8 cellular contexts compared by ENCODE assay signal in genomic region chr2:201127570-201127969, GRCh38. TPM values are rescaled to one million over a fixed set of nuclear protein-coding genes. Genes with fewer than 3 reads are reported as not detected.
DNase-seq lines count a peak whose midpoint lies in the region; ATAC-seq, FAIRE-seq and TF ChIP-seq lines count a peak whose summit lies in the region.

No MANE protein-coding gene starts in this region.

- H4K8ac ChIP-seq in mesenchymal stem cell (ENCODE audit: low read length): peak overlapping the region; percentile 35

- H3K4me1 Mint-ChIP-seq in T-helper 2 cell treated with Interferon-gamma antibody and Interleukin-4, amounts not matched to agents 5 μg/mL and 100 μg/mL, for 36 hours (ENCODE audit: low read depth): peaks cover 80% of the 10 kb centered on the region

- peak; percentile 74 for ATAC-seq in thoracic aorta (ENCODE audit: insufficient number of reproducible peaks, low FRiP score, low read depth)

- H3K4me3 Mint-ChIP-seq in T-helper 2 cell treated with Interferon-gamma antibody and Interleukin-4, amounts not matched to agents 5 μg/mL and 100 μg/mL, for 36 hours: peak overlapping the region; percentile 94

- peak overlapping the region in 1 of 2 experiments; percentile 96 for H2BK12ac ChIP-seq in mesenchymal stem cell (ENCODE audit: low read length in 2 of 2)

- H3K9ac ChIP-seq in mesenchymal stem cell (ENCODE audit: low read length): peak overlapping the region; percentile 80

- peaks cover 47% of the 10 kb centered on the region for H3K36me3 Mint-ChIP-seq in T-helper 2 cell treated with Interferon-gamma antibody and Interleukin-4, amounts not matched to agents 5 μg/mL and 100 μg/mL, for 36 hours (ENCODE audit: low read depth)

- peaks cover 33% of the 10 kb centered on the region for H3K4me1 ChIP-seq in mesenchymal stem cell (ENCODE audit: control insufficient read depth, insufficient read depth, low read depth, low read length)
- peaks cover 86 to 90% of the 10 kb centered on the region in 2 donors for H3K4me1 ChIP-seq in thoracic aorta (ENCODE audit: control insufficient read depth in 1 of 2, low read depth in 2 of 2)
- peaks cover 29% of the 10 kb centered on the region for H3K4me1 ChIP-seq in HAP-1

- no peak for TF ChIP-seq CTCF in choroid plexus epithelial cell (conservative IDR thresholded peaks at IDR 0.05; ENCODE audit: low read depth, low read length)
- no peak for TF ChIP-seq CTCF in thoracic aorta (IDR thresholded peaks at IDR 0.05)

- no peaks in the 10 kb centered on the region for H3K27me3 Mint-ChIP-seq in T-helper 2 cell treated with Interferon-gamma antibody and Interleukin-4, amounts not matched to agents 5 μg/mL and 100 μg/mL, for 36 hours (ENCODE audit: low read depth)

- no peak overlapping the region for H3K23ac ChIP-seq in mesenchymal stem cell (ENCODE audit: low read length in 2 of 2)

- peak overlapping the region in 1 of 2 experiments; percentile 32 for H3K4ac ChIP-seq in mesenchymal stem cell (ENCODE audit: low read depth in 1 of 2, low read length in 2 of 2)

- peak overlapping the region; percentile 97 for H2AK5ac ChIP-seq in mesenchymal stem cell (ENCODE audit: low read length, severe bottlenecking)

- in situ Hi-C loops in KBM-7 (cut with MboI; ENCODE audit: low pct_unique_long_range_greater_than_20kb, low sequenced_read_pairs) (no loop called here), HAP-1 (cut with MboI; ENCODE audit: low sequenced_read_pairs) (no loop called here)

- TF ChIP-seq POLR2A in GM12891 (IDR thresholded peaks at IDR 0.05; ENCODE audit: low read depth, low read length): peak; percentile 54; the same call in 1 of the 2 replicates

- H3K27me3 ChIP-seq in mesenchymal stem cell (ENCODE audit: control insufficient read depth in 1 of 2, insufficient read depth in 1 of 2, low read length in 2 of 2): no peaks in the 10 kb centered on the region
- no peaks in the 10 kb centered on the region for H3K27me3 ChIP-seq in thoracic aorta (replicated peaks; ENCODE audit: insufficient read depth)
- no peaks in the 10 kb centered on the region for H3K27me3 ChIP-seq in HAP-1 (ENCODE audit: low read depth)

- no peak overlapping the region for H4K91ac ChIP-seq in mesenchymal stem cell (ENCODE audit: low read length)

- peak overlapping the region; percentile 42 for H2BK120ac ChIP-seq in mesenchymal stem cell (ENCODE audit: low read depth, low read length)

- no peak overlapping the region for H3K14ac ChIP-seq in mesenchymal stem cell (ENCODE audit: low read length in 2 of 2)

- H3K36me3 ChIP-seq in mesenchymal stem cell (ENCODE audit: control insufficient read depth in 1 of 2, insufficient read depth in 2 of 2, low read depth in 1 of 2, low read length in 2 of 2): peaks cover 0 to 6% of the 10 kb centered on the region in 2 experiments
- no peaks in the 10 kb centered on the region for H3K36me3 ChIP-seq in thoracic aorta
- peaks cover 1% of the 10 kb centered on the region for H3K36me3 ChIP-seq in HAP-1 (replicated peaks)

- peaks cover 2% of the 10 kb centered on the region for H3K79me1 ChIP-seq in mesenchymal stem cell (replicated peaks; ENCODE audit: low read length, poor library complexity, severe bottlenecking)

- peak overlapping the region; percentile 90 for H3K27ac Mint-ChIP-seq in T-helper 2 cell treated with Interferon-gamma antibody and Interleukin-4, amounts not matched to agents 5 μg/mL and 100 μg/mL, for 36 hours

- H3K4me3 ChIP-seq in choroid plexus epithelial cell (ENCODE audit: low read depth, low read length): no peak overlapping the region
- H3K4me3 ChIP-seq in mesenchymal stem cell (ENCODE audit: insufficient read depth in 1 of 2, low read depth in 1 of 2, low read length in 2 of 2): peak overlapping the region in 1 of 2 experiments; percentile 61
- peak overlapping the region; percentile 60 for H3K4me3 ChIP-seq in thoracic aorta
- no peak overlapping the region for H3K4me3 ChIP-seq in HAP-1

- H3K18ac ChIP-seq in mesenchymal stem cell (ENCODE audit: low read depth in 1 of 2, low read length in 2 of 2): peak overlapping the region in 1 of 2 experiments; percentile 85

- no peak overlapping the region for H2AFZ ChIP-seq in mesenchymal stem cell (ENCODE audit: low read depth, low read length)

- WGBS in mesenchymal stem cell: 77% methylated on average over 5 of the region's 5 CpGs

- no peaks in the 10 kb centered on the region for H3K9me3 Mint-ChIP-seq in T-helper 2 cell treated with Interferon-gamma antibody and Interleukin-4, amounts not matched to agents 5 μg/mL and 100 μg/mL, for 36 hours

- H2BK5ac ChIP-seq in mesenchymal stem cell (ENCODE audit: low read depth, low read length, poor library complexity, severe bottlenecking): peak overlapping the region; percentile 33

- no peaks in the 10 kb centered on the region for H3K9me3 ChIP-seq in mesenchymal stem cell (ENCODE audit: control insufficient read depth, low read length)
- H3K9me3 ChIP-seq in thoracic aorta: no peaks in the 10 kb centered on the region
- H3K9me3 ChIP-seq in HAP-1: no peaks in the 10 kb centered on the region

- no peak overlapping the region for H3K4me2 ChIP-seq in mesenchymal stem cell (ENCODE audit: low read length, poor library complexity, severe bottlenecking)

- no peak overlapping the region for H2BK15ac ChIP-seq in mesenchymal stem cell (ENCODE audit: low read depth, poor library complexity, severe bottlenecking)

- DNase-seq in GM12891 (ENCODE audit: insufficient read length, low spot score) (no peak), choroid plexus epithelial cell (ENCODE audit: low read depth) (peak; percentile 74), mesenchymal stem cell (no peak), thoracic aorta (ENCODE audit: low spot score) (no peak), KBM-7 (no peak), COR-L47 (lab: John Stamatoyannopoulos, UW) (no peak), HAP-1 (ENCODE audit: low spot score in 2 of 2) (no peak)
- peak; percentile 60 for DNase-seq in T-helper 2 cell treated with Interferon-gamma antibody and Interleukin-4, amounts not matched to agents 5 μg/mL and 100 μg/mL, for 36 hours (ENCODE audit: low spot score)

- FAIRE-seq in GM12891 (lab: Jason Lieb, UNC): peak; percentile 51

- peak overlapping the region; percentile 96 for H3K27ac ChIP-seq in mesenchymal stem cell (ENCODE audit: low read length, poor library complexity, severe bottlenecking)
- peak overlapping the region; percentile 64 to 83 for H3K27ac ChIP-seq in thoracic aorta

TF ChIP-seq in GM12891, 5 proteins besides CTCF, POLR2A, EP300 and RAD21:
- TF ChIP-seq PAX5 (IDR thresholded peaks at IDR 0.05; ENCODE audit: insufficient read depth, low read length, severe bottlenecking): no peak
- no peak for TF ChIP-seq POU2F2 (IDR thresholded peaks at IDR 0.05; ENCODE audit: low read depth, low read length)
- no peak for TF ChIP-seq SPI1 (IDR thresholded peaks at IDR 0.05; ENCODE audit: low read depth, low read length)
- TF ChIP-seq TAF1 (IDR thresholded peaks at IDR 0.05; ENCODE audit: low read depth, low read length): peak; percentile 43; the same call in 1 of the 2 replicates
- TF ChIP-seq POLR2AphosphoS5 (IDR thresholded peaks at IDR 0.05; ENCODE audit: low read depth, low read length): no peak

RNA-seq across cellular contexts. Expression of gene CFLAR, which starts 11.6 kb away (rescaled TPM):
- polyA plus RNA-seq in GM12891 (2012; ENCODE audit: low read depth, missing spikeins): 139 TPM
- 25.5 TPM for polyA plus RNA-seq in mesenchymal stem cell (2013, experiment 1 of 2)
- polyA plus RNA-seq in mesenchymal stem cell (2013, experiment 2 of 2): 25.2 TPM
- total RNA-seq in thoracic aorta: 100 to 1,000 TPM; 165 to 315 TPM

RNA-seq across cellular contexts. Expression of gene CASP10, which starts 55.4 kb away (rescaled TPM):
- 3.9 TPM for polyA plus RNA-seq in GM12891 (2012; ENCODE audit: low read depth, missing spikeins)
- 0.47 TPM for polyA plus RNA-seq in mesenchymal stem cell (2013, experiment 1 of 2)
- polyA plus RNA-seq in mesenchymal stem cell (2013, experiment 2 of 2): 0.53 TPM
- 10 to 100 TPM; 10.3 to 12.3 TPM for total RNA-seq in thoracic aorta

RNA-seq across cellular contexts. Expression of gene NDUFB3, which starts 55.8 kb away (rescaled TPM):
- 149 TPM for polyA plus RNA-seq in GM12891 (2012; ENCODE audit: low read depth, missing spikeins)
- 145 TPM for polyA plus RNA-seq in mesenchymal stem cell (2013, experiment 1 of 2)
- polyA plus RNA-seq in mesenchymal stem cell (2013, experiment 2 of 2): 144 TPM
- total RNA-seq in thoracic aorta: 10 to 100 TPM; 28.1 to 32.1 TPM

RNA-seq across cellular contexts. Expression of gene HYCC2, which starts 56.1 kb away (rescaled TPM):
- polyA plus RNA-seq in GM12891 (2012; ENCODE audit: low read depth, missing spikeins): 3.0 TPM
- polyA plus RNA-seq in mesenchymal stem cell (2013, experiment 1 of 2): 4.5 TPM
- 4.3 TPM for polyA plus RNA-seq in mesenchymal stem cell (2013, experiment 2 of 2)
- 10 to 100 TPM; 15.3 to 25.0 TPM for total RNA-seq in thoracic aorta

Comparison
In these comparisons a context has a peak if more than half of its experiments do, and no peak if none do; other contexts are left out.
1. DNase-seq: peak in T-helper 2 cell treated with Interferon-gamma antibody and Interleukin-4, amounts not matched to agents 5 μg/mL and 100 μg/mL, for 36 hours (single experiment) and choroid plexus epithelial cell (single experiment); none in GM12891 (single experiment), mesenchymal stem cell (single experiment), thoracic aorta (single experiment), KBM-7 (single experiment), COR-L47 (single experiment) and HAP-1 (0 of 2).